In the genomic region with DNA sequence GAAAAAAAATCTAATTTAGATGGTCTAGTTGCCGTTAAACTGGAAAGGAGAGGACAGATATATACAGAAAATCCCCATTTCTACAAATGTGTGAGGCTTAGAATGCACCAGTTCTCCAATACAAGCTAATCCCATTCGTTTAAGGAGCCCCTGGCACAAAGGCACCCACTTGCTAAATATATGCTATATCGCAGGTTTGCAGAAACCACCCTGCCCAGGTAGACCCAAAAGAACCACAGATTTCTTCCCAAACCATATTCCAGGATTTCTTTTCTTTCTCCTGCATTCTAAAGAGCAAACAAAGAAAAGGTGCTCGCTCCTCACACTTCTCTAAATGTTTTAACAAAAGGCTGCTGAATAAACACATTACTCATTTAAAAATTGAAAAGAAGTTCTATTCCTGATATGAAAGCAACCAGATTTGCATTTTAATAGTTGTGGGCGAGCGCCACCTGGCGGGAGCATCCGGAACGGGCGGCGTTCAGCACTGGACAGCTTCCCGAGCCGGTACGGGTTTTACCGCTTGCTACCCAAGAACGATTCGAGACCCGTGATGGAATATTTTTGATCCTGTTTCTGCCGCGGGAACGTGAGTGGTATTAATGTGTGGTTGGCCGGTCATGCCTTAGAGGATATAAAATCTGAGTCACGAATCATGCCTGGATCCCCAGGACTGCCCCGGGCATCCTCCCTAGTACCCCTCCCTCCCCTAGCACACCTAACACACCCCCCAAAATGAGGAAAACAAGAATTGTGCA, we compare ENCODE assay signal across 8 cellular contexts. TPM values are rescaled to one million over a fixed set of nuclear protein-coding genes. Genes with fewer than 3 reads are reported as not detected.
A peak's percentile ranks its signal among the peaks of the same experiment; 100 is the strongest.
DNase-seq lines count a peak whose midpoint lies in the region; ATAC-seq and TF ChIP-seq lines count a peak whose summit lies in the region.

No MANE protein-coding gene starts in this region.

- ATAC-seq in HCT116: peak; percentile 63
- peak; percentile 67 for ATAC-seq in mucosa of descending colon
- no peak for ATAC-seq in stimulated activated naive CD8-positive, alpha-beta T cell treated with anti-CD3 and anti-CD28 coated beads, Interleukin-15, Interleukin-2, amounts not matched to agents 100 U/mL and 50 U/mL, for 24 hours
- no peak for ATAC-seq in HG02588 (IDR thresholded peaks at IDR 0.05; ENCODE audit: unreplicated experiment)

- H3K27me3 Mint-ChIP-seq in CD4-positive, alpha-beta memory T cell: peaks cover 28 to 35% of the 10 kb centered on the region in 2 donors

- no peak overlapping the region for H2AFZ ChIP-seq in HCT116 (ENCODE audit: low read depth, low read length, poor library complexity, severe bottlenecking)

- no peak overlapping the region for H3K4me3 ChIP-seq in CD4-positive, alpha-beta memory T cell (ENCODE audit: low read length in 2 of 2)
- H3K4me3 ChIP-seq in HCT116 (replicated peaks in 1 of 2; ENCODE audit: low read depth in 1 of 2, low read length in 2 of 2) (no peak overlapping the region), epithelial cell of proximal tubule (ENCODE audit: low read depth, low read length) (no peak overlapping the region), mucosa of descending colon (no peak overlapping the region)

- H3K9ac ChIP-seq in HCT116 (ENCODE audit: low read length): no peak overlapping the region

- H3K27ac ChIP-seq in CD4-positive, alpha-beta memory T cell (ENCODE audit: low read depth, low read length): no peak overlapping the region
- no peak overlapping the region for H3K27ac ChIP-seq in HCT116 (ENCODE audit: low read depth, low read length)

- intact Hi-C loops in CD4-positive, alpha-beta memory T cell (cut with micrococcal nuclease): no loop called here
- intact Hi-C loops in HCT116 (cut with micrococcal nuclease) (loop anchor here (1.0 kb wide), 3 partner anchors 1231 to 1490 kb away; no protein-coding TSS in a partner anchor), mucosa of descending colon (cut with DNase I, micrococcal nuclease) (loop anchor here in 1 of 2 donors (5.0 kb wide), 1 partner anchor 985 kb away; no protein-coding TSS in a partner anchor)

- TF ChIP-seq RAD21 in HCT116 (IDR thresholded peaks at IDR 0.05; ENCODE audit: low read depth): peak; percentile 79

- H3K79me2 ChIP-seq in HCT116 (ENCODE audit: insufficient read depth, low read length): no peaks in the 10 kb centered on the region

- DNase-seq in CD4-positive, alpha-beta memory T cell: peak; percentile 14 to 42 (median 29)
- DNase-seq in HCT116 (ENCODE audit: low read depth, low spot score) (peak; percentile 8), NCI-H82 treated with DMSO at 0.1 percent for 48 hours (lab: John Stamatoyannopoulos, UW; ENCODE audit: unreplicated experiment) (peak; percentile 42), epithelial cell of proximal tubule (ENCODE audit: low read depth) (no peak), mucosa of descending colon (peak in 2 of 3 donors; percentile 75 to 80)
- DNase-seq in activated CD8-positive, alpha-beta memory T cell treated with anti-CD3 and anti-CD28 coated beads, Interleukin-2, amount 50 U/mL, for 48 hours: peak; percentile 91
- DNase-seq in stimulated activated naive CD8-positive, alpha-beta T cell treated with anti-CD3 and anti-CD28 coated beads, Interleukin-15, Interleukin-2, amounts not matched to agents 100 U/mL and 50 U/mL, for 24 hours: peak; percentile 73

- BruUV-seq in HCT116 (replicated peaks; lab: Mats Ljungman, UMichigan): no TSS peak

- H3K36me3 Mint-ChIP-seq in CD4-positive, alpha-beta memory T cell: no peaks in the 10 kb centered on the region

- peaks cover 5 to 8% (median 6%) of the 10 kb centered on the region in 4 donors for H3K4me1 Mint-ChIP-seq in CD4-positive, alpha-beta memory T cell

- CTCF ChIA-PET in CD4-positive, alpha-beta memory T cell (lab: Charles Lee; ENCODE audit: partially characterized antibody): no interaction called here
- CTCF ChIA-PET in HCT116 (lab: Charles Lee): interaction anchor here (2.4 kb wide), 1 partner anchor 1449 kb away, joined by 16 read pairs; no protein-coding TSS in a partner anchor

- peaks cover 0 to 2% (median 0%) of the 10 kb centered on the region in 8 donors for H3K9me3 Mint-ChIP-seq in CD4-positive, alpha-beta memory T cell

- H3K9me3 ChIP-seq in CD4-positive, alpha-beta memory T cell (ENCODE audit: control insufficient read depth in 1 of 2, low read length in 2 of 2): no peaks in the 10 kb centered on the region
- H3K9me3 ChIP-seq in HCT116 (ENCODE audit: control insufficient read depth in 1 of 2, insufficient read depth in 1 of 2, low read depth in 1 of 2, low read length in 2 of 2): no peaks in the 10 kb centered on the region
- H3K9me3 ChIP-seq in mucosa of descending colon: no peaks in the 10 kb centered on the region

- no peaks in the 10 kb centered on the region for H4K20me1 ChIP-seq in HCT116 (ENCODE audit: insufficient read depth)

- POLR2A ChIA-PET in CD4-positive, alpha-beta memory T cell (lab: Charles Lee; ENCODE audit: partially characterized antibody): no interaction called here
- POLR2A ChIA-PET in HCT116 (lab: Charles Lee): no interaction called here

- no peak overlapping the region for H3K4me3 Mint-ChIP-seq in CD4-positive, alpha-beta memory T cell

- H3K9me2 ChIP-seq in HCT116 (ENCODE audit: insufficient read depth): no peaks in the 10 kb centered on the region

- no peak overlapping the region for H3K4me2 ChIP-seq in HCT116 (ENCODE audit: low read length)

- H3K4me1 ChIP-seq in CD4-positive, alpha-beta memory T cell (ENCODE audit: insufficient read depth, low read length): peaks cover 7% of the 10 kb centered on the region
- H3K4me1 ChIP-seq in HCT116 (ENCODE audit: control insufficient read depth in 1 of 2, insufficient read depth in 2 of 2, low read length in 2 of 2): no peaks in the 10 kb centered on the region
- no peaks in the 10 kb centered on the region for H3K4me1 ChIP-seq in mucosa of descending colon (ENCODE audit: low read depth)

- RAD21 ChIA-PET in HCT116 (lab: Charles Lee; ENCODE audit: low non-redundant PET in 1 of 2, low total read pairs in 2 of 2, uncharacterized antibody in 2 of 2, unreplicated experiment in 2 of 2): no interaction called here

- peaks cover 5% of the 10 kb centered on the region for H3K27me3 ChIP-seq in CD4-positive, alpha-beta memory T cell (ENCODE audit: insufficient read depth, low read length)
- peaks cover 6% of the 10 kb centered on the region; the same call in 1 of the 2 replicates for H3K27me3 ChIP-seq in HCT116 (ENCODE audit: insufficient read depth, low read length)

- TF ChIP-seq CTCF in HCT116 (IDR thresholded peaks at IDR 0.05 in 2 of 3, conservative IDR thresholded peaks at IDR 0.05 in 1 of 3; ENCODE audit: borderline replicate concordance in 1 of 3, insufficient read depth in 1 of 3, low read depth in 2 of 3, low read length in 2 of 3): peak; percentile 49 to 96 (median 88); a peak in 5 of 6 replicates
- TF ChIP-seq CTCF in epithelial cell of proximal tubule (conservative IDR thresholded peaks at IDR 0.05; ENCODE audit: low read depth, low read length): peak; percentile 86
- TF ChIP-seq CTCF in mucosa of descending colon (IDR thresholded peaks at IDR 0.05): peak; percentile 89

- H3K36me3 ChIP-seq in CD4-positive, alpha-beta memory T cell (ENCODE audit: insufficient read depth, low read length): no peaks in the 10 kb centered on the region
- H3K36me3 ChIP-seq in HCT116 (ENCODE audit: control insufficient read depth in 1 of 2, insufficient read depth in 2 of 2, low read length in 2 of 2) (no peaks in the 10 kb centered on the region), mucosa of descending colon (ENCODE audit: low read depth) (no peaks in the 10 kb centered on the region)

- TF ChIP-seq POLR2A in HCT116 (IDR thresholded peaks at IDR 0.05; ENCODE audit: borderline replicate concordance, extremely low read depth, insufficient read depth, insufficient read length): no peak

- H3K27ac Mint-ChIP-seq in CD4-positive, alpha-beta memory T cell: no peak overlapping the region

TF ChIP-seq in HCT116, 20 proteins besides CTCF, POLR2A, EP300 and RAD21 (continues in another document):
- no peak for TF ChIP-seq ZBTB33 (IDR thresholded peaks at IDR 0.05; ENCODE audit: extremely low read depth, insufficient replicate concordance, low read length)

RNA-seq across cellular contexts. Expression of gene PTPRT, which starts 2.1 kb away (rescaled TPM):
- total RNA-seq in CD4-positive, alpha-beta memory T cell: not detected
- not detected for polyA plus RNA-seq in CD4-positive, alpha-beta memory T cell
- total RNA-seq in HCT116 (2021; ENCODE audit: unreplicated experiment) (not detected), epithelial cell of proximal tubule (not detected in 2 replicates), mucosa of descending colon (under 1 TPM; 0.19 to 0.43 (median 0.38) TPM)
- not detected in 2 replicates for polyA plus RNA-seq in HCT116 (2012)

Comparison
In these comparisons a context has a peak if more than half of its experiments do, and no peak if none do; other contexts are left out.
1. ATAC-seq: peak in HCT116 (single experiment) and mucosa of descending colon (single experiment); none in stimulated activated naive CD8-positive, alpha-beta T cell treated with anti-CD3 and anti-CD28 coated beads, Interleukin-15, Interleukin-2, amounts not matched to agents 100 U/mL and 50 U/mL, for 24 hours (single experiment) and HG02588 (single experiment).
2. Peak in every context shown above with its lines, with median percentiles within 50 percentile points of each other: CTCF ChIP-seq.